10 cellular contexts compared by ENCODE assay signal in the genomic region with DNA sequence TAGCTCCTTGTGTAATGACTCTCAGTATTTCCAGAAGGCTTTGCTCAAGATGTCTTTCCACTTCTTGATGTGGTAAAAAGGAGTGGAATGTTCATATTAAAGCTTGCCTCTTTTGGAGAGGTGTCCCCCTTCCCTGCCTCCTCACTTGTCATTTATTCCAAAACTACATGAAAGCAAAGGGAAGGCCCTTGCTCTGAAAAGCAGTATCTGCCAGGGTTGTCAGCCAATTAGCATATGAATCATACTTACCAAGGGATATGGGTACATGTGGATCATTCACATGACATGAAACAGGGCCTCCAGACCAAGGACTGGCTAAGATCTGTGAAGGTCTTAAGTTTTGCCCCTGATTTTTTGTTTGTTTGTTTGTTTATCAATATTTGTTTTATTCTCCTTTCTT. TPM values are rescaled to one million over a fixed set of nuclear protein-coding genes. Genes with fewer than 3 reads are reported as not detected.
DNase-seq lines count a peak whose midpoint lies in the region; ATAC-seq, FAIRE-seq and TF ChIP-seq lines count a peak whose summit lies in the region.
"Had no signal": no experiment of that assay in that cellular context is flagged by ENCODE, and none has a peak within 500 bp of the region (broad histone marks: within the 10 kb centered on the region; RNA-seq: fewer than 3 reads in every experiment).

No MANE protein-coding gene starts in this region.

- H3K9ac ChIP-seq in GM23248 (peak overlapping the region; percentile 15; the same call in 1 of the 2 replicates), keratinocyte (ENCODE audit: control insufficient read depth, extremely low read depth, insufficient read depth, low read length) (no peak overlapping the region)

- no peak overlapping the region for H3K4me3 ChIP-seq in A549
- H3K4me3 ChIP-seq in GM23248, result no peak overlapping the region
- H3K4me3 ChIP-seq in keratinocyte (ENCODE audit: control insufficient read depth in 2 of 3, extremely low read depth in 1 of 3, insufficient read depth in 2 of 3, low read depth in 1 of 3, low read length in 3 of 3), result no peak overlapping the region
- H3K4me3 ChIP-seq: ovary had no signal

- dilution Hi-C loops in keratinocyte (cut with MboI; ENCODE audit: extremely low pct_ligation_motif_present, low sequenced_read_pairs), result no loop called here

- peaks cover 16% of the 10 kb centered on the region for H3F3A ChIP-seq in GM23248 (ENCODE audit: insufficient read depth)

- peak; percentile 37 to 69 for ATAC-seq in A549
- ATAC-seq in activated naive CD8-positive, alpha-beta T cell treated with anti-CD3 and anti-CD28 coated beads, Interleukin-2, amount 50 U/mL, for 24 hours, result peak; percentile 74
- no peak for ATAC-seq in GM19035 (IDR thresholded peaks at IDR 0.05; ENCODE audit: unreplicated experiment)
- ATAC-seq in HG02840 (IDR thresholded peaks at IDR 0.05; ENCODE audit: low FRiP score, unreplicated experiment), result no peak
- ATAC-seq: stimulated activated memory B cell treated with anti-CD40 and anti-IgM and Interleukin-4, amounts not matched to agents 10 μg/mL and 1 μg/mL and 100 μg/mL, for 72 hours had no signal

- H3K27ac ChIP-seq in A549 (peak overlapping the region; percentile 90 to 93), GM23248 (peak overlapping the region; percentile 41), keratinocyte (ENCODE audit: control insufficient read depth, insufficient read depth, low read length) (peak overlapping the region; percentile 7)
- H3K27ac ChIP-seq: ovary had no signal

- POLR2A ChIA-PET in A549 (lab: Yijun Ruan, JAX), result interaction anchor here (2.0 kb wide), 1 partner anchor 32 kb away, joined by 10 read pairs; a partner anchor contains a TSS

- H3K9me3 Mint-ChIP-seq in activated naive CD8-positive, alpha-beta T cell treated with anti-CD3 and anti-CD28 coated beads, Interleukin-2, amount 50 U/mL, for 24 hours, result peaks cover 8% of the 10 kb centered on the region
- H3K9me3 Mint-ChIP-seq in type B pancreatic cell, result peaks cover 4% of the 10 kb centered on the region

- H3K79me2 ChIP-seq in GM23248 (ENCODE audit: insufficient read depth) (peaks cover 58% of the 10 kb centered on the region), keratinocyte (ENCODE audit: control insufficient read depth, insufficient read depth, low read length) (peaks cover 25% of the 10 kb centered on the region)

- H3K4me2 ChIP-seq in A549, result peak overlapping the region; percentile 69
- H3K4me2 ChIP-seq in GM23248 (ENCODE audit: unreplicated experiment), result peak overlapping the region; percentile 18
- no peak overlapping the region for H3K4me2 ChIP-seq in keratinocyte (ENCODE audit: control insufficient read depth, extremely low read depth, insufficient read depth, low read depth, low read length)

- TF ChIP-seq POLR2A in A549 (IDR thresholded peaks at IDR 0.05; ENCODE audit: low read length), result no peak

- H3K4me3 Mint-ChIP-seq in activated naive CD8-positive, alpha-beta T cell treated with anti-CD3 and anti-CD28 coated beads, Interleukin-2, amount 50 U/mL, for 24 hours, result no peak overlapping the region
- H3K4me3 Mint-ChIP-seq in type B pancreatic cell, result no peak overlapping the region
- H3K4me3 Mint-ChIP-seq: stimulated activated memory B cell treated with anti-CD40 and anti-IgM and Interleukin-4, amounts not matched to agents 10 μg/mL and 1 μg/mL and 100 μg/mL, for 72 hours had no signal

- in situ Hi-C loops in GM23248 (cut with MboI), result no loop called here

- H3K27ac Mint-ChIP-seq in activated naive CD8-positive, alpha-beta T cell treated with anti-CD3 and anti-CD28 coated beads, Interleukin-2, amount 50 U/mL, for 24 hours, result peak overlapping the region; percentile 74
- H3K27ac Mint-ChIP-seq in type B pancreatic cell, result no peak overlapping the region

- H3K36me3 ChIP-seq in GM23248 (ENCODE audit: low read depth), result no peaks in the 10 kb centered on the region
- H3K36me3 ChIP-seq in keratinocyte (ENCODE audit: control insufficient read depth in 2 of 2, extremely low read depth in 1 of 2, insufficient read depth in 2 of 2, low read length in 2 of 2), result peaks cover 0 to 3% of the 10 kb centered on the region in 2 experiments
- H3K36me3 ChIP-seq: ovary had no signal

- no peaks in the 10 kb centered on the region for H3K27me3 Mint-ChIP-seq in activated naive CD8-positive, alpha-beta T cell treated with anti-CD3 and anti-CD28 coated beads, Interleukin-2, amount 50 U/mL, for 24 hours
- no peaks in the 10 kb centered on the region for H3K27me3 Mint-ChIP-seq in type B pancreatic cell
- H3K27me3 Mint-ChIP-seq: stimulated activated memory B cell treated with anti-CD40 and anti-IgM and Interleukin-4, amounts not matched to agents 10 μg/mL and 1 μg/mL and 100 μg/mL, for 72 hours had no signal

- peak in 1 of 2 experiments; percentile 49 for DNase-seq in A549 (ENCODE audit: low read depth in 1 of 2, low spot score in 1 of 2)
- DNase-seq in GM23248, result peak; percentile 76
- DNase-seq in activated naive CD8-positive, alpha-beta T cell treated with anti-CD3 and anti-CD28 coated beads, Interleukin-2, amount 50 U/mL, for 24 hours, result no peak
- DNase-seq in keratinocyte (ENCODE audit: low read depth, low spot score), result no peak
- DNase-seq in SKM-1 treated with dmso at 0.1 percent for 144 hours (lab: John Stamatoyannopoulos, UW; ENCODE audit: unreplicated experiment), result no peak
- no peak for DNase-seq in type B pancreatic cell (ENCODE audit: extremely low spot score, unreplicated experiment)
- DNase-seq: ovary had no signal

- no peaks in the 10 kb centered on the region for H3K9me1 ChIP-seq in keratinocyte (ENCODE audit: control insufficient read depth, extremely low read depth, insufficient read depth, low read length)

- no peak for TF ChIP-seq RAD21 in A549 (conservative IDR thresholded peaks at IDR 0.05 in 1 of 2, IDR thresholded peaks at IDR 0.05 in 1 of 2)

- TF ChIP-seq CTCF in A549 (IDR thresholded peaks at IDR 0.05), result no peak
- TF ChIP-seq CTCF in keratinocyte (optimal IDR thresholded peaks at IDR 0.05 in 1 of 3, IDR thresholded peaks at IDR 0.05 in 1 of 3, conservative IDR thresholded peaks at IDR 0.05 in 1 of 3; ENCODE audit: extremely low read depth in 1 of 3, insufficient read depth in 2 of 3, low read length in 3 of 3), result no peak
- no peak for TF ChIP-seq CTCF in type B pancreatic cell (conservative IDR thresholded peaks at IDR 0.05)

- H2AFZ ChIP-seq in GM23248, result no peak overlapping the region
- no peak overlapping the region for H2AFZ ChIP-seq in keratinocyte (ENCODE audit: control insufficient read depth, low read length)

- no peaks in the 10 kb centered on the region for H4K20me1 ChIP-seq in GM23248 (ENCODE audit: insufficient read depth)
- no peaks in the 10 kb centered on the region for H4K20me1 ChIP-seq in keratinocyte (ENCODE audit: control insufficient read depth, extremely low read depth, insufficient read depth, low read length)

- FAIRE-seq in A549 (lab: Jason Lieb, UNC) (no peak), keratinocyte (lab: Jason Lieb, UNC) (peak; percentile 49)

- H3K9me3 ChIP-seq in A549, result no peaks in the 10 kb centered on the region
- no peaks in the 10 kb centered on the region for H3K9me3 ChIP-seq in GM23248 (ENCODE audit: low read depth)
- no peaks in the 10 kb centered on the region for H3K9me3 ChIP-seq in keratinocyte (ENCODE audit: control insufficient read depth, low read depth, low read length)
- H3K9me3 ChIP-seq: ovary had no signal

- CTCF ChIA-PET in A549 (lab: Yijun Ruan, JAX), result interaction anchor here (0.8 to 4.2 kb wide), 6 partner anchors 12 to 54 kb away, joined by 3 to 26 read pairs (median 4); no protein-coding TSS in a partner anchor

- no peaks in the 10 kb centered on the region for H3K9me2 ChIP-seq in GM23248 (ENCODE audit: insufficient read depth)

- H3K4me1 ChIP-seq in A549 (peaks cover 99% of the 10 kb centered on the region), GM23248 (ENCODE audit: insufficient read depth) (peaks cover 29% of the 10 kb centered on the region), keratinocyte (ENCODE audit: control insufficient read depth, extremely low read depth, insufficient read depth, low read length) (peaks cover 27% of the 10 kb centered on the region)

- H3K36me3 Mint-ChIP-seq in activated naive CD8-positive, alpha-beta T cell treated with anti-CD3 and anti-CD28 coated beads, Interleukin-2, amount 50 U/mL, for 24 hours (ENCODE audit: low read depth), result peaks cover 5% of the 10 kb centered on the region
- peaks cover 10% of the 10 kb centered on the region for H3K36me3 Mint-ChIP-seq in type B pancreatic cell
- H3K36me3 Mint-ChIP-seq: stimulated activated memory B cell treated with anti-CD40 and anti-IgM and Interleukin-4, amounts not matched to agents 10 μg/mL and 1 μg/mL and 100 μg/mL, for 72 hours had no signal

- no peak for TF ChIP-seq EP300 in A549 (IDR thresholded peaks at IDR 0.05)

- peaks cover 76% of the 10 kb centered on the region for H3K4me1 Mint-ChIP-seq in activated naive CD8-positive, alpha-beta T cell treated with anti-CD3 and anti-CD28 coated beads, Interleukin-2, amount 50 U/mL, for 24 hours
- peaks cover 30% of the 10 kb centered on the region for H3K4me1 Mint-ChIP-seq in type B pancreatic cell (ENCODE audit: unreplicated experiment)

- H3K27me3 ChIP-seq in GM23248 (replicated peaks; ENCODE audit: insufficient read depth) (no peaks in the 10 kb centered on the region), keratinocyte (ENCODE audit: control insufficient read depth, extremely low read depth, insufficient read depth, low read length) (no peaks in the 10 kb centered on the region)
- H3K27me3 ChIP-seq: ovary had no signal

RNA-seq across cellular contexts. Expression of a gene that starts 31.3 kb away (rescaled TPM):
- polyA plus RNA-seq in A549 (2011; rRNA removed), result 341 and 360 TPM in 2 replicates
- 322 and 418 TPM in 2 replicates for polyA plus RNA-seq in A549 (2012; cell fraction: cytosol; rRNA removed)
- polyA plus RNA-seq in A549 (2012; cell fraction: nucleus; rRNA removed), result 154 and 191 TPM in 2 replicates
- polyA plus RNA-seq in A549 (2017; fragmentation: RNase III; extraction: RNeasy Plus Mini Kit Qiagen cat#74134 plus additional on column Dnase treatment), result 514 to 554 TPM (median 521 TPM) in 3 replicates
- 342 and 464 TPM in 2 replicates for polyA minus RNA-seq in A549 (2011; rRNA and poly(A)+ RNA removed)
- 31.0 and 35.7 TPM in 2 replicates for total RNA-seq in GM23248 (2014; rRNA removed; shearing (Covaris generic))
- 113 and 122 TPM in 2 replicates for polyA plus RNA-seq in GM23248 (2016; fragmentation: Nextera tagmentation; extraction: Ambion mirVana)
- polyA plus RNA-seq in keratinocyte, result 143 to 268 TPM (median 209 TPM) in 3 replicates
- 163 TPM for polyA plus RNA-seq in keratinocyte (2011; ENCODE audit: low read depth)
- polyA plus RNA-seq in keratinocyte (2011; cell fraction: cytosol; rRNA removed), result 167 and 222 TPM in 2 replicates
- 183 and 208 TPM in 2 replicates for polyA plus RNA-seq in keratinocyte (2011; cell fraction: nucleus; rRNA removed)
- polyA plus RNA-seq in keratinocyte (2012; ENCODE audit: low replicate concordance), result 149 and 191 TPM in 2 replicates
- polyA minus RNA-seq in keratinocyte, result 152 to 289 TPM (median 216 TPM) in 3 replicates
- polyA minus RNA-seq in keratinocyte (2011; cell fraction: cytosol; rRNA and poly(A)+ RNA removed), result 144 TPM
- polyA minus RNA-seq in keratinocyte (2011; cell fraction: nucleus; rRNA and poly(A)+ RNA removed), result 57.3 and 91.8 TPM in 2 replicates
- total RNA-seq in type B pancreatic cell (ENCODE audit: low replicate concordance), result 84.5 and 152 TPM in 2 replicates

RNA-seq across cellular contexts. Expression of a gene that starts 56.3 kb away (rescaled TPM):
- polyA plus RNA-seq in A549 (2011; rRNA removed) (16.3 and 21.1 TPM in 2 replicates), A549 (2017; fragmentation: RNase III; extraction: RNeasy Plus Mini Kit Qiagen cat#74134 plus additional on column Dnase treatment) (13.7 to 16.6 TPM (median 15.3 TPM) in 3 replicates), GM23248 (2016; fragmentation: Nextera tagmentation; extraction: Ambion mirVana) (13.8 and 14.5 TPM in 2 replicates), keratinocyte (3.9 to 7.5 TPM (median 4.1 TPM) in 3 replicates)
- 5.8 and 7.9 TPM in 2 replicates for polyA plus RNA-seq in A549 (2012; cell fraction: cytosol; rRNA removed)
- 4.7 and 5.6 TPM in 2 replicates for polyA plus RNA-seq in A549 (2012; cell fraction: nucleus; rRNA removed)
- 3.9 and 4.7 TPM in 2 replicates for polyA minus RNA-seq in A549 (2011; rRNA and poly(A)+ RNA removed)
- total RNA-seq in GM23248 (2014; rRNA removed; shearing (Covaris generic)), result 9.6 and 15.7 TPM in 2 replicates
- polyA plus RNA-seq in keratinocyte (2011; ENCODE audit: low read depth), result 5.0 TPM
- 4.4 and 6.4 TPM in 2 replicates for polyA plus RNA-seq in keratinocyte (2011; cell fraction: cytosol; rRNA removed)
- 3.8 and 6.0 TPM in 2 replicates for polyA plus RNA-seq in keratinocyte (2011; cell fraction: nucleus; rRNA removed)
- 4.7 and 4.9 TPM in 2 replicates for polyA plus RNA-seq in keratinocyte (2012; ENCODE audit: low replicate concordance)
- 1.9 to 6.5 TPM (median 2.4 TPM) in 3 replicates for polyA minus RNA-seq in keratinocyte
- 2.9 TPM for polyA minus RNA-seq in keratinocyte (2011; cell fraction: cytosol; rRNA and poly(A)+ RNA removed)
- polyA minus RNA-seq in keratinocyte (2011; cell fraction: nucleus; rRNA and poly(A)+ RNA removed), result 1.4 and 5.6 TPM in 2 replicates
- 23.0 and 23.1 TPM in 2 replicates for total RNA-seq in type B pancreatic cell (ENCODE audit: low replicate concordance)

Comparison
In these comparisons a context has a peak if more than half of its experiments do, and no peak if none do; other contexts are left out.
1. ATAC-seq: peak in A549 (2 of 2) and activated naive CD8-positive, alpha-beta T cell treated with anti-CD3 and anti-CD28 coated beads, Interleukin-2, amount 50 U/mL, for 24 hours (single experiment); none in GM19035 (single experiment) and HG02840 (single experiment).
2. H3K27ac ChIP-seq: peak in every context shown above with its lines; median percentile 92 in A549; 41 in GM23248; 7 in keratinocyte.